Comparison of ENCODE assay signal across 14 cellular contexts in the genomic region with DNA sequence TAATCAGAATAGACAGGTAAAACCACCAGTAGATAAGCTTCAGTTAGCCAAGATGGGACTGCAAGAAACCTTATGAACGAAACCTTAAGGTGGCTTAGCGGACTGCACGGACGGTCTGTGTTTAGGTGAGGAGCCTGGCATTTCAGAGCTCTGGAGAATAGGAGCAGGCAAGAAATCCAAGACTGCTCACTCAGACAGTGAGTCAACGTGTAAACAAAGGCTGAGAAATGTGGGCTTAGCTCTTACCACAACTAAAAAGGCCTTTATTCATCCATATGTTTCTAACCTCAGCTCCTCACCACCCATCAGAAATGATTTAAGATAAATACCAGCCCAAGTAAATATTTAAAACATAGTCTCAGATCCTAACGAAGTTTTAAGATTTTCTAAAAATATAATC.
DNase-seq lines count a peak whose midpoint lies in the region; ATAC-seq and TF ChIP-seq lines count a peak whose summit lies in the region.
"Had no signal": no experiment of that assay in that cellular context is flagged by ENCODE, and none has a peak within 500 bp of the region (broad histone marks: within the 10 kb centered on the region; RNA-seq: fewer than 3 reads in every experiment).

No MANE protein-coding gene starts in this region.

- CTCF ChIA-PET in MCF 10A (lab: Yijun Ruan, JAX), result no interaction called here

- intact Hi-C loops in MCF 10A (cut with micrococcal nuclease), result no loop called here
- intact Hi-C loops in breast epithelium (cut with DNase I; ENCODE audit: low total_unique reads), result no loop called here

- TF ChIP-seq POLR2A in breast epithelium (IDR thresholded peaks at IDR 0.05), result no peak

- H3K4me1 ChIP-seq in breast epithelium, result no peaks in the 10 kb centered on the region

- no peaks in the 10 kb centered on the region for H3K27me3 Mint-ChIP-seq in MCF 10A (ENCODE audit: insufficient read depth, unreplicated experiment)
- H3K27me3 Mint-ChIP-seq: central memory CD8-positive, alpha-beta T cell; memory B cell had no signal

- TF ChIP-seq CTCF in MCF 10A (IDR thresholded peaks at IDR 0.05; ENCODE audit: unreplicated experiment) (no peak), breast epithelium (IDR thresholded peaks at IDR 0.05) (no peak)

- no peak for ATAC-seq in HG03095 (IDR thresholded peaks at IDR 0.05; ENCODE audit: unreplicated experiment)

- H3K27ac ChIP-seq in breast epithelium, result no peak overlapping the region
- H3K27ac ChIP-seq: 22Rv1 had no signal

- DNase-seq in MCF 10A (ENCODE audit: unreplicated experiment) (peak; percentile 17), breast epithelium (ENCODE audit: low spot score in 2 of 2) (no peak), amniotic stem cell (lab: John Stamatoyannopoulos, UW) (peak; percentile 62), glomerular visceral epithelial cell (ENCODE audit: extremely low spot score) (peak; percentile 59), NCI-H2171 (lab: John Stamatoyannopoulos, UW) (no peak)
- no peak for DNase-seq in activated CD4-positive, alpha-beta T cell treated with anti-CD3 and anti-CD28 coated beads for 1 hour
- DNase-seq in activated CD4-positive, CD25-positive, alpha-beta regulatory T cell treated with anti-CD3 and anti-CD28 coated beads, Interleukin-2, amount 50 U/mL, for 72 hours, result no peak
- DNase-seq: activated naive CD4-positive, alpha-beta T cell treated with Interleukin-2 at 50 U/mL for 16 hours; NCI-H1105 treated with DMSO at 0.1 percent for 48 hours; stimulated activated naive CD4-positive, alpha-beta T cell treated with Interleukin-2 at 50 U/mL for 16 hours had no signal

- BruUV-seq in MCF 10A (replicated peaks; lab: Mats Ljungman, UMichigan), result no TSS peak

- no peaks in the 10 kb centered on the region for H3K36me3 ChIP-seq in breast epithelium

- no peaks in the 10 kb centered on the region for H3K36me3 Mint-ChIP-seq in MCF 10A (ENCODE audit: insufficient read depth, unreplicated experiment)
- H3K36me3 Mint-ChIP-seq: memory B cell had no signal

- no peak overlapping the region for H3K4me3 ChIP-seq in breast epithelium

- no peak overlapping the region for H3K27ac Mint-ChIP-seq in MCF 10A (ENCODE audit: low read depth, unreplicated experiment)
- H3K27ac Mint-ChIP-seq: memory B cell had no signal

- H3K4me3 Mint-ChIP-seq in MCF 10A (ENCODE audit: unreplicated experiment), result no peak overlapping the region
- H3K4me3 Mint-ChIP-seq: central memory CD8-positive, alpha-beta T cell; memory B cell had no signal

- H3K9me3 Mint-ChIP-seq in MCF 10A (ENCODE audit: unreplicated experiment), result peaks cover 21% of the 10 kb centered on the region

- peaks cover 0 to 3% of the 10 kb centered on the region in 2 donors for H3K27me3 ChIP-seq in breast epithelium

- H3K9me3 ChIP-seq in breast epithelium, result no peaks in the 10 kb centered on the region

- POLR2A ChIA-PET in MCF 10A (lab: Yijun Ruan, JAX), result interaction anchor here (0.7 kb wide), 2 partner anchors 27 to 431 kb away, joined by 3 to 4 read pairs; no protein-coding TSS in a partner anchor

- H3K4me1 Mint-ChIP-seq in MCF 10A (ENCODE audit: insufficient read depth, unreplicated experiment), result no peaks in the 10 kb centered on the region
- H3K4me1 Mint-ChIP-seq: central memory CD8-positive, alpha-beta T cell; memory B cell had no signal

Comparison
In these comparisons a context has a peak if more than half of its experiments do, and no peak if none do; other contexts are left out.
1. DNase-seq: peak in MCF 10A (single experiment), amniotic stem cell (single experiment) and glomerular visceral epithelial cell (single experiment); none in breast epithelium (0 of 2), NCI-H2171 (single experiment), activated CD4-positive, alpha-beta T cell treated with anti-CD3 and anti-CD28 coated beads for 1 hour (single experiment) and activated CD4-positive, CD25-positive, alpha-beta regulatory T cell treated with anti-CD3 and anti-CD28 coated beads, Interleukin-2, amount 50 U/mL, for 72 hours (single experiment).